In the genomic region with DNA sequence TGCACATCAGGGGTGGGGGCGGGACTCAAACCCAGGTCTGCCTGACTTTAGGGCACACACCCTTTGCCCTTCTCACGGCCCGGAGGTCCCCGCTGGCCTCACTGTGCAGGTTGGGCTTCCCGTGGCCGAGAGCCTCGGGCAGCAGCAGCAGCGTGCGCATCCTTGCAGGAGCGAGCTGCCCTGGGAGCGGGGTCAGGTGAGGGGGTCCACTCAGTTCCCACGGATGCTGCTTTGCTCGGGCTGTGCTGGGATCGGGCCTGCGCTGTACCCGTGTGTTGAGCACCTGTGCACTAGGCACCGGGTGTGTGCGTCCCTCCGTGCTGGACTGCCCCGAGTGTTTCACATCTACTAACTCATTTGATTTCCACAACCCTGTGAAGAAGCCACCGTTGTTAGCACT, we compare ENCODE assay signal across 1 cellular context.
A peak's percentile ranks its signal among the peaks of the same experiment; 100 is the strongest.
TF ChIP-seq lines count a peak whose summit lies in the region.

No MANE protein-coding gene starts in this region.

TF ChIP-seq in HepG2, 621 proteins besides CTCF, POLR2A, EP300 and RAD21:
- TF ChIP-seq, protein P1, sequence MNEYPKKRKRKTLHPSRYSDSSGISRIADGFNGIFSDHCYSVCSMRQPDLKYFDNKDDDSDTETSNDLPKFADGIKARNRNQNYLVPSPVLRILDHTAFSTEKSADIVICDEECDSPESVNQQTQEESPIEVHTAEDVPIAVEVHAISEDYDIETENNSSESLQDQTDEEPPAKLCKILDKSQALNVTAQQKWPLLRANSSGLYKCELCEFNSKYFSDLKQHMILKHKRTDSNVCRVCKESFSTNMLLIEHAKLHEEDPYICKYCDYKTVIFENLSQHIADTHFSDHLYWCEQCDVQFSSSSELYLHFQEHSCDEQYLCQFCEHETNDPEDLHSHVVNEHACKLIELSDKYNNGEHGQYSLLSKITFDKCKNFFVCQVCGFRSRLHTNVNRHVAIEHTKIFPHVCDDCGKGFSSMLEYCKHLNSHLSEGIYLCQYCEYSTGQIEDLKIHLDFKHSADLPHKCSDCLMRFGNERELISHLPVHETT (CRISPR knock-in tag; conservative IDR thresholded peaks at IDR 0.05): no peak
- TF ChIP-seq ZSCAN25 (CRISPR knock-in tag; IDR thresholded peaks at IDR 0.05) (no peak), MLX (CRISPR knock-in tag; IDR thresholded peaks at IDR 0.05) (no peak), ZNF678 (CRISPR knock-in tag; IDR thresholded peaks at IDR 0.05) (no peak), PBX2 (CRISPR knock-in tag; IDR thresholded peaks at IDR 0.05) (no peak), AGO2 (optimal IDR thresholded peaks at IDR 0.05; ENCODE audit: low read depth, low read length) (peak; percentile 32)
- TF ChIP-seq, protein P2, sequence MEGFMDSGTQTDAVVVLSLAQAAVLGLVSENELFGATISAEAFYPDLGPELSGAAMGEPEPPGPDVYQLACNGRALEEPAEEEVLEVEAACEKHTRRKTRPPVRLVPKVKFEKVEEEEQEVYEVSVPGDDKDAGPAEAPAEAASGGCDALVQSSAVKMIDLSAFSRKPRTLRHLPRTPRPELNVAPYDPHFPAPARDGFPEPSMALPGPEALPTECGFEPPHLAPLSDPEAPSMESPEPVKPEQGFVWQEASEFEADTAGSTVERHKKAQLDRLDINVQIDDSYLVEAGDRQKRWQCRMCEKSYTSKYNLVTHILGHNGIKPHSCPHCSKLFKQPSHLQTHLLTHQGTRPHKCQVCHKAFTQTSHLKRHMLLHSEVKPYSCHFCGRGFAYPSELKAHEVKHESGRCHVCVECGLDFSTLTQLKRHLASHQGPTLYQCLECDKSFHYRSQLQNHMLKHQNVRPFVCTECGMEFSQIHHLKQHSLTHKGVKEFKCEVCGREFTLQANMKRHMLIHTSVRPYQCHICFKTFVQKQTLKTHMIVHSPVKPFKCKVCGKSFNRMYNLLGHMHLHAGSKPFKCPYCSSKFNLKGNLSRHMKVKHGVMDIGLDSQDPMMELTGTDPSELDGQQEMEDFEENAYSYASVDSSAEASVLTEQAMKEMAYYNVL (CRISPR knock-in tag; IDR thresholded peaks at IDR 0.05; ENCODE audit: borderline replicate concordance): no peak
- TF ChIP-seq, protein P3, sequence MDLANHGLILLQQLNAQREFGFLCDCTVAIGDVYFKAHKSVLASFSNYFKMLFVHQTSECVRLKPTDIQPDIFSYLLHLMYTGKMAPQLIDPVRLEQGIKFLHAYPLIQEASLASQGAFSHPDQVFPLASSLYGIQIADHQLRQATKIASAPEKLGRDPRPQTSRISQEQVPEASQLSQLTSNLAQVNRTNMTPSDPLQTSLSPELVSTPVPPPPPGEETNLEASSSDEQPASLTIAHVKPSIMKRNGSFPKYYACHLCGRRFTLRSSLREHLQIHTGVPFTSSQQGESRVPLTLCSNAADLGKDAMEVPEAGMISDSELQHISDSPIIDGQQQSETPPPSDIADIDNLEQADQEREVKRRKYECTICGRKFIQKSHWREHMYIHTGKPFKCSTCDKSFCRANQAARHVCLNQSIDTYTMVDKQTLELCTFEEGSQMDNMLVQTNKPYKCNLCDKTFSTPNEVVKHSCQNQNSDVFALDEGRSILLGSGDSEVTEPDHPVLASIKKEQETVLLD (CRISPR knock-in tag; IDR thresholded peaks at IDR 0.05; ENCODE audit: low read depth): no peak
